18 cellular contexts compared by ENCODE assay signal in genomic region chr3:134094491-134094890, GRCh38.
"Had no signal": no experiment of that assay in that cellular context is flagged by ENCODE, and none has a peak within 500 bp of the region (broad histone marks: within the 10 kb centered on the region; RNA-seq: fewer than 3 reads in every experiment).

No MANE protein-coding gene starts in this region.

- H3K9me3 ChIP-seq: breast epithelium, vagina had no signal

- H3K4me1 ChIP-seq: breast epithelium, tibial artery, vagina had no signal

- H3K4me3 ChIP-seq: breast epithelium, tibial artery, vagina had no signal

- H3K4me3 Mint-ChIP-seq: activated naive CD8-positive, alpha-beta T cell treated with anti-CD3 and anti-CD28 coated beads, Interleukin-2, amount 10 ng/mL, durations not matched to agents 7 days and 5 days; memory B cell; naive thymus-derived CD8-positive, alpha-beta T cell; stimulated activated memory B cell treated with anti-CD40 and anti-IgM and Interleukin-4, amounts not matched to agents 10 μg/mL and 1 μg/mL and 100 μg/mL, for 72 hours; WTC11 had no signal

- H3K27me3 ChIP-seq: breast epithelium, tibial artery, vagina had no signal

- DNase-seq: activated CD4-positive, alpha-beta T cell treated with anti-CD3 and anti-CD28 coated beads, Interleukin-2, amount 50 U/mL, for 1 hour; activated CD8-positive, alpha-beta memory T cell treated with anti-CD3 and anti-CD28 coated beads for 24 hours; activated gamma-delta T cell treated with Interleukin-2 at 50 U/mL for 16 hours; activated naive CD8-positive, alpha-beta T cell treated with anti-CD3 and anti-CD28 coated beads, Interleukin-2, amount 10 ng/mL, durations not matched to agents 7 days and 5 days; aorta; hippocampal formation; left ventricle myocardium superior; naive thymus-derived CD8-positive, alpha-beta T cell; retina; stimulated activated CD4-positive, alpha-beta T cell treated with anti-CD3 and anti-CD28 coated beads, Interleukin-2, amount 100 ng/mL, for 48 hours; tibial artery had no signal

- H3K9me3 Mint-ChIP-seq: activated naive CD8-positive, alpha-beta T cell treated with anti-CD3 and anti-CD28 coated beads, Interleukin-2, amount 10 ng/mL, durations not matched to agents 7 days and 5 days had no signal

- H3K4me1 Mint-ChIP-seq: memory B cell; naive thymus-derived CD8-positive, alpha-beta T cell; stimulated activated memory B cell treated with anti-CD40 and anti-IgM and Interleukin-4, amounts not matched to agents 10 μg/mL and 1 μg/mL and 100 μg/mL, for 72 hours; WTC11 had no signal

- H3K27ac ChIP-seq: breast epithelium, epithelial cell of prostate, tibial artery, vagina had no signal

- H3K27ac Mint-ChIP-seq: activated naive CD8-positive, alpha-beta T cell treated with anti-CD3 and anti-CD28 coated beads, Interleukin-2, amount 10 ng/mL, durations not matched to agents 7 days and 5 days; memory B cell; stimulated activated memory B cell treated with anti-CD40 and anti-IgM and Interleukin-4, amounts not matched to agents 10 μg/mL and 1 μg/mL and 100 μg/mL, for 72 hours; WTC11 had no signal

- FAIRE-seq: TTC549 had no signal

- ATAC-seq: left ventricle myocardium superior; naive thymus-derived CD8-positive, alpha-beta T cell; stimulated activated memory B cell treated with anti-CD40 and anti-IgM and Interleukin-4, amounts not matched to agents 10 μg/mL and 1 μg/mL and 100 μg/mL, for 72 hours; WTC11 had no signal

- H3K36me3 Mint-ChIP-seq: activated naive CD8-positive, alpha-beta T cell treated with anti-CD3 and anti-CD28 coated beads, Interleukin-2, amount 10 ng/mL, durations not matched to agents 7 days and 5 days; memory B cell; naive thymus-derived CD8-positive, alpha-beta T cell; stimulated activated memory B cell treated with anti-CD40 and anti-IgM and Interleukin-4, amounts not matched to agents 10 μg/mL and 1 μg/mL and 100 μg/mL, for 72 hours had no signal

- H3K36me3 ChIP-seq: breast epithelium, tibial artery, vagina had no signal
